ENCODE assay signal across 8 cellular contexts in the genomic region with DNA sequence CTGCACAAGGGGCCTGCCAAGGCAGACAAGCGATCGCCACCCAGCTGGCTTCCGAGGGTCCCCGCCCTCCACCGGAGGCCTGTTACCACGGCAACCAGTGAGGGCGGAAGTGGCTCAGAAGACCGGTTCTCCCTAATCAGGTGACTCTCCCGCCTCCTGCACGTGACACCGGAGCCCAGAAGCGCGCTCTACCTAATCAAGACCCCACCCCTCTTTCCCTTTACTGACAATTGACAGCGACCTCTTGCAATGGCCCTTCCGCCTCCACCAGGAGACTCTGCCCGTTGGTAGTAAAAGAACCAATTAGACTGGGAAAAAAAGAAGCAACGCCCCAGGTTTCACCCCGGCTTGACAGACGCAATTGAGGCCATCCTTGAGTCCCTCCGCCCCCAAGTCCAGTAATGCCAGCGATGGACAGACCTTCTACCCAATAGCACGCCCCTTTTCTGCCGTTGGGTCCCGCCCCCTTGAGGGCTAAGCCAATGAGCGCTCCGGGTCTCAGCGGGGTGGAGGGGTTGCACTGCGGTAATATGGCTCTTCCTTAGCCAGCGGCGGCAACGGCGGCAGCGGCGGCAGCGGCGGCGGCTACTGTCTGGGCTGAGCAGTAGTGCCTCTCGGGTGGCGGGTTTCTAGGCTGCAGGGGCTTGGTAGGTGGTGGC. TPM values are rescaled to one million over a fixed set of nuclear protein-coding genes. Genes with fewer than 3 reads are reported as not detected.
A peak's percentile ranks its signal among the peaks of the same experiment; 100 is the strongest.
DNase-seq lines count a peak whose midpoint lies in the region; ATAC-seq, FAIRE-seq and TF ChIP-seq lines count a peak whose summit lies in the region.

UVRAG (plus strand) TSS at position 525 of the 659 bp plus-strand sequence. CDS start 198 bp downstream, outside the sequence.

- H3K27ac Mint-ChIP-seq in activated naive CD8-positive, alpha-beta T cell treated with anti-CD3 and anti-CD28 coated beads, Interleukin-2, amount 50 U/mL, for 24 hours = peak within 1 kb of the TSS; percentile 92

- H3K36me3 ChIP-seq in pancreas (no peaks in the 10 kb centered on the region), tibial artery (no peaks in the 10 kb centered on the region)

- peaks cover 25% of the 10 kb centered on the region for H3K4me1 Mint-ChIP-seq in activated naive CD8-positive, alpha-beta T cell treated with anti-CD3 and anti-CD28 coated beads, Interleukin-2, amount 50 U/mL, for 24 hours

- intact Hi-C loops in Right ventricle myocardium superior (cut with DNase I) = no loop called here
- intact Hi-C loops in pancreas (cut with DNase I) = no loop called here
- intact Hi-C loops in tibial artery (cut with DNase I; ENCODE audit: low total_unique reads) = loop anchor here (5.0 kb wide), 1 partner anchor 52 kb away; no protein-coding TSS in a partner anchor

- H3K4me1 ChIP-seq in pancreas = peaks cover 0 to 19% (median 0%) of the 10 kb centered on the region in 3 donors
- peaks cover 0 to 45% (median 11%) of the 10 kb centered on the region in 4 donors for H3K4me1 ChIP-seq in tibial artery

- H3K4me3 ChIP-seq in GM12865 (ENCODE audit: low read depth, low read length) = peak within 1 kb of the TSS; percentile 94
- H3K4me3 ChIP-seq in pancreas = peak within 1 kb of the TSS; percentile 59 to 93 (median 91)
- peak within 1 kb of the TSS; percentile 87 to 91 for H3K4me3 ChIP-seq in tibial artery

- 0 to 1% methylated on average over 30 to 39 of the region's 39 CpGs for WGBS in pancreas, 2 donors

- peak; percentile 99 for DNase-seq in GM12865 (ENCODE audit: low read depth)
- DNase-seq in NCI-H1417 treated with DMSO at 0.1 percent for 48 hours (lab: John Stamatoyannopoulos, UW) = peak; percentile 99
- peak; percentile 99 for DNase-seq in SW480 (ENCODE audit: low spot score)
- peak; percentile 97 for DNase-seq in activated naive CD8-positive, alpha-beta T cell treated with anti-CD3 and anti-CD28 coated beads, Interleukin-2, amount 50 U/mL, for 24 hours
- DNase-seq in Right ventricle myocardium superior = peak; percentile 98
- DNase-seq in pancreas = peak; percentile 93 to 99 (median 98)
- DNase-seq in tibial artery = peak; percentile 99

- H3K27ac ChIP-seq in pancreas (peak within 1 kb of the TSS; percentile 65 to 93 (median 88)), tibial artery (peak within 1 kb of the TSS; percentile 91 to 94)

- H3K9me3 ChIP-seq in pancreas (no peaks in the 10 kb centered on the region), tibial artery (no peaks in the 10 kb centered on the region)

- no peaks in the 10 kb centered on the region for H3K9me3 Mint-ChIP-seq in activated naive CD8-positive, alpha-beta T cell treated with anti-CD3 and anti-CD28 coated beads, Interleukin-2, amount 50 U/mL, for 24 hours

- peaks cover 2% of the 10 kb centered on the region for H3K36me3 Mint-ChIP-seq in activated naive CD8-positive, alpha-beta T cell treated with anti-CD3 and anti-CD28 coated beads, Interleukin-2, amount 50 U/mL, for 24 hours (ENCODE audit: low read depth)

- H3K27me3 Mint-ChIP-seq in activated naive CD8-positive, alpha-beta T cell treated with anti-CD3 and anti-CD28 coated beads, Interleukin-2, amount 50 U/mL, for 24 hours = no peaks in the 10 kb centered on the region

- H3K4me3 Mint-ChIP-seq in activated naive CD8-positive, alpha-beta T cell treated with anti-CD3 and anti-CD28 coated beads, Interleukin-2, amount 50 U/mL, for 24 hours = no peak within 1 kb of the TSS

- peak; percentile 91 for FAIRE-seq in pancreas (lab: Jason Lieb, UNC)

- H3K27me3 ChIP-seq in pancreas (no peaks in the 10 kb centered on the region), tibial artery (no peaks in the 10 kb centered on the region)

- TF ChIP-seq CTCF in GM12865 (IDR thresholded peaks at IDR 0.05; ENCODE audit: insufficient read depth, low read depth, low read length, missing control alignments) (no peak), pancreas (IDR thresholded peaks at IDR 0.05) (peak in 1 of 4 donors; percentile 24), tibial artery (IDR thresholded peaks at IDR 0.05) (peak; percentile 18 to 51)

- ATAC-seq in HG02763 (IDR thresholded peaks at IDR 0.05; ENCODE audit: unreplicated experiment) = peak; percentile 79
- ATAC-seq in activated naive CD8-positive, alpha-beta T cell treated with anti-CD3 and anti-CD28 coated beads, Interleukin-2, amount 50 U/mL, for 24 hours = peak; percentile 94
- peak; percentile 97 for ATAC-seq in Right ventricle myocardium superior (ENCODE audit: poor library complexity)
- peak; percentile 93 to 97 (median 94) for ATAC-seq in pancreas

RNA-seq across cellular contexts. Expression of gene UVRAG, which starts in this region (rescaled TPM):
- 14.7 TPM for total RNA-seq in Right ventricle myocardium superior
- total RNA-seq in pancreas = 10 to 100 TPM in 2 of 6 donors, 1 to 10 TPM in 4; 5.1 to 17.2 (median 8.6) TPM
- 1 to 10 TPM; 3.3 to 5.7 TPM for polyA plus RNA-seq in pancreas

Comparison
In these comparisons a context has a peak if more than half of its experiments do, and no peak if none do; other contexts are left out.
1. Peak in every context shown above with its lines: DNase-seq, ATAC-seq, H3K4me3 ChIP-seq and H3K27ac ChIP-seq.